ENCODE assay signal across 1 cellular context in the genomic region with DNA sequence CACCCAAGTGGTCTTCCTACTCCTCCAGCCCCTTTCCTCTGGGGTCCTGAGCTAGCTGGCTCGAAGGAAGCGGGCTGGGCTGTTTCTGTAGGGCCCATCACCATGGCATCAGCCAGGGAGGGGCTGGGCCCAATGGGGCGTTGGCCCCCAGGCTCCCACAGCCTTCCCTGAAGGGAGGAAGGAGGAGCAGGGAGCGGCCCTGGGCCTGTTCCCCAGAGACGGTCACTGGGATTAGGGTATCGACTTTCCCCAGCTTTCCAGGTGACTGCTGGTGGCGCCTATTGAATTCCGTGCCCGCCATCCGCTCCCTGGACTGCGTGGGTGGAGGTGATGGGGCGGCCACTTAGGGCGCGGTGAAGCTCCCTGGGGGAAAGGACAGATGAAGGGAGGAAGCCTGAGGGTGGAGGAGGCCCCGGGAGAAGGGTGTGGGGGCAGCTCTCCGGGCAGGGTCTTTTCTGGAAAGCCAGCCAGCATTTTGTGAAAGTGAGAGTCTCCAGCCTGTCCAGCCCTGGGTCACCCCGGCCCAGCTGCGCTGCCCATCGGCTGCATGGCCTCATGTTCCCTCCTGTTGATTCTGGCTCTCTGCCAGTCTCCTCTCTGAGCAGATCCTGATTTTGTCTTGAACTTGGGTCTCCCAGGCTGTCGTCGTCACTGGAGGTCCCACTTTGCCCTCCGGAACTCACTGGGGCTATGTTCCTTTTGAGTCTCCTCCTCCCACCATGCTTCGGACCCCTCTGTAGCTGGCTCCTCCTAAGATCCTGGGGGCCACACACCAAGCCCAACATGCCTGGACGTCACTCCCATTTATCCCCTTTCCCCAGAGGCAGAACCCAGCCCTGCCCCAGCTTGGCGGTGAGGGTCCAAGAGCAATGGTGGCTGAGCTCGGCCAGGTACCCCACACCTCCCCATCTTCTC.
TF ChIP-seq lines count a peak whose summit lies in the region.

No MANE protein-coding gene starts in this region.

TF ChIP-seq in HEK293, 187 proteins besides CTCF, POLR2A, EP300 and RAD21 (continued from another document):
- TF ChIP-seq, protein P1, sequence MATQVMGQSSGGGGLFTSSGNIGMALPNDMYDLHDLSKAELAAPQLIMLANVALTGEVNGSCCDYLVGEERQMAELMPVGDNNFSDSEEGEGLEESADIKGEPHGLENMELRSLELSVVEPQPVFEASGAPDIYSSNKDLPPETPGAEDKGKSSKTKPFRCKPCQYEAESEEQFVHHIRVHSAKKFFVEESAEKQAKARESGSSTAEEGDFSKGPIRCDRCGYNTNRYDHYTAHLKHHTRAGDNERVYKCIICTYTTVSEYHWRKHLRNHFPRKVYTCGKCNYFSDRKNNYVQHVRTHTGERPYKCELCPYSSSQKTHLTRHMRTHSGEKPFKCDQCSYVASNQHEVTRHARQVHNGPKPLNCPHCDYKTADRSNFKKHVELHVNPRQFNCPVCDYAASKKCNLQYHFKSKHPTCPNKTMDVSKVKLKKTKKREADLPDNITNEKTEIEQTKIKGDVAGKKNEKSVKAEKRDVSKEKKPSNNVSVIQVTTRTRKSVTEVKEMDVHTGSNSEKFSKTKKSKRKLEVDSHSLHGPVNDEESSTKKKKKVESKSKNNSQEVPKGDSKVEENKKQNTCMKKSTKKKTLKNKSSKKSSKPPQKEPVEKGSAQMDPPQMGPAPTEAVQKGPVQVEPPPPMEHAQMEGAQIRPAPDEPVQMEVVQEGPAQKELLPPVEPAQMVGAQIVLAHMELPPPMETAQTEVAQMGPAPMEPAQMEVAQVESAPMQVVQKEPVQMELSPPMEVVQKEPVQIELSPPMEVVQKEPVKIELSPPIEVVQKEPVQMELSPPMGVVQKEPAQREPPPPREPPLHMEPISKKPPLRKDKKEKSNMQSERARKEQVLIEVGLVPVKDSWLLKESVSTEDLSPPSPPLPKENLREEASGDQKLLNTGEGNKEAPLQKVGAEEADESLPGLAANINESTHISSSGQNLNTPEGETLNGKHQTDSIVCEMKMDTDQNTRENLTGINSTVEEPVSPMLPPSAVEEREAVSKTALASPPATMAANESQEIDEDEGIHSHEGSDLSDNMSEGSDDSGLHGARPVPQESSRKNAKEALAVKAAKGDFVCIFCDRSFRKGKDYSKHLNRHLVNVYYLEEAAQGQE (tag by site-specific recombination; IDR thresholded peaks at IDR 0.05), result no peak
- no peak for TF ChIP-seq ZNF221 (tag by site-specific recombination; IDR thresholded peaks at IDR 0.05; ENCODE audit: borderline replicate concordance)
- TF ChIP-seq KLF17 (tag by site-specific recombination; IDR thresholded peaks at IDR 0.05), result peak; percentile 99
- no peak for TF ChIP-seq ZNF146 (tag by site-specific recombination; IDR thresholded peaks at IDR 0.05)
- no peak for TF ChIP-seq ZNF404 (tag by site-specific recombination; IDR thresholded peaks at IDR 0.05)
- peak; percentile 83 for TF ChIP-seq EGR2 (tag by site-specific recombination; IDR thresholded peaks at IDR 0.05; ENCODE audit: low read depth)
- no peak for TF ChIP-seq ZNF24 (tag by site-specific recombination; IDR thresholded peaks at IDR 0.05)
- no peak for TF ChIP-seq ZSCAN18 (tag by site-specific recombination; IDR thresholded peaks at IDR 0.05)
- TF ChIP-seq ZNF473 (tag by site-specific recombination; IDR thresholded peaks at IDR 0.05), result no peak
- TF ChIP-seq KLF7 (tag by site-specific recombination; IDR thresholded peaks at IDR 0.05; ENCODE audit: borderline replicate concordance), result peak; percentile 75
- no peak for TF ChIP-seq ZNF174 (tag by site-specific recombination; IDR thresholded peaks at IDR 0.05)
- TF ChIP-seq WT1 (tag by site-specific recombination; IDR thresholded peaks at IDR 0.05), result peak; percentile 77
- TF ChIP-seq ZBTB48 (tag by site-specific recombination; IDR thresholded peaks at IDR 0.05), result peak; percentile 91
- TF ChIP-seq SCRT2 (tag by site-specific recombination; IDR thresholded peaks at IDR 0.05), result peak; percentile 90
- TF ChIP-seq, protein P2, sequence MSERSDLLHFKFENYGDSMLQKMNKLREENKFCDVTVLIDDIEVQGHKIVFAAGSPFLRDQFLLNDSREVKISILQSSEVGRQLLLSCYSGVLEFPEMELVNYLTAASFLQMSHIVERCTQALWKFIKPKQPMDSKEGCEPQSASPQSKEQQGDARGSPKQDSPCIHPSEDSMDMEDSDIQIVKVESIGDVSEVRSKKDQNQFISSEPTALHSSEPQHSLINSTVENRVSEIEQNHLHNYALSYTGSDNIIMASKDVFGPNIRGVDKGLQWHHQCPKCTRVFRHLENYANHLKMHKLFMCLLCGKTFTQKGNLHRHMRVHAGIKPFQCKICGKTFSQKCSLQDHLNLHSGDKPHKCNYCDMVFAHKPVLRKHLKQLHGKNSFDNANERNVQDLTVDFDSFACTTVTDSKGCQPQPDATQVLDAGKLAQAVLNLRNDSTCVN (tag by site-specific recombination; optimal IDR thresholded peaks at IDR 0.05), result peak; percentile 24
- no peak for TF ChIP-seq BCL6B (tag by site-specific recombination; IDR thresholded peaks at IDR 0.05)
- peak; percentile 50 for TF ChIP-seq ZNF10 (tag by site-specific recombination; IDR thresholded peaks at IDR 0.05)
- no peak for TF ChIP-seq ZFP41 (tag by site-specific recombination; IDR thresholded peaks at IDR 0.05; ENCODE audit: borderline replicate concordance)
- no peak for TF ChIP-seq SCRT1 (tag by site-specific recombination; IDR thresholded peaks at IDR 0.05; ENCODE audit: borderline replicate concordance)
